ENCODE assay signal across 1 cellular context in the genomic region with DNA sequence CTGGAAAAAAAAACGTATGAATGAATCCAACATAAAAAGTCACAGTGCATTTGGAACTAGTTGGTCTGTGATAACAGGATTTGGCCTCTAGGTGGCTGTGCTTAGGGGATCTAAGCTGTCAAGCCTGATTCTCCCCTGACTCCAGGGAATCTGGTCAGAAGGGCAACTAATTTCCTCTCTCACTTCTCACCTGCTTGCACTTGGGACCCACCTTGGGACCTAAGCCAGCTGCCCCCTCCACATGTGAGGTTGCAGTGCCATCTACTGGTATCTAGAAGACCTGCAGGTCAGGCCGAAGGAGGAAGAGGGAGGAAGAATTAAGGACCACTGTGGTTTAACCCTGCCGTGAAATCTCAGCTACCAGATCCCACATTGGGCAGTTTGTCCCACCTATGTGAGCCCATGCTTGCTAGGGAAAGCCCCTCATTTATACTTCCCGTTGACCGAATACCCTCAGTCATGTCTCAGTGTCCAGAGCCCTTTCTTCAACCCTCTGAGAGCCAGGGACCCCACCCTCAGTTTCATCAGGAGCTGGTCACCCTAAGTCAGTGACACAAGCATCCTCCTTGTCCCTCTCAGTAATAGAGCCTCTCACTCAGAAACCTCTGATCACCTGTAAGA.
A peak's percentile ranks its signal among the peaks of the same experiment; 100 is the strongest.
TF ChIP-seq lines count a peak whose summit lies in the region.

No MANE protein-coding gene starts in this region.

TF ChIP-seq in HepG2, 621 proteins besides CTCF, POLR2A, EP300 and RAD21 (continued from another document and continues in another):
- TF ChIP-seq, protein P1, sequence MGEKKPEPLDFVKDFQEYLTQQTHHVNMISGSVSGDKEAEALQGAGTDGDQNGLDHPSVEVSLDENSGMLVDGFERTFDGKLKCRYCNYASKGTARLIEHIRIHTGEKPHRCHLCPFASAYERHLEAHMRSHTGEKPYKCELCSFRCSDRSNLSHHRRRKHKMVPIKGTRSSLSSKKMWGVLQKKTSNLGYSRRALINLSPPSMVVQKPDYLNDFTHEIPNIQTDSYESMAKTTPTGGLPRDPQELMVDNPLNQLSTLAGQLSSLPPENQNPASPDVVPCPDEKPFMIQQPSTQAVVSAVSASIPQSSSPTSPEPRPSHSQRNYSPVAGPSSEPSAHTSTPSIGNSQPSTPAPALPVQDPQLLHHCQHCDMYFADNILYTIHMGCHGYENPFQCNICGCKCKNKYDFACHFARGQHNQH (CRISPR knock-in tag; IDR thresholded peaks at IDR 0.05): no peak
- TF ChIP-seq TMF1 (CRISPR knock-in tag; IDR thresholded peaks at IDR 0.05; ENCODE audit: low read depth) (no peak), ZNF562 (CRISPR knock-in tag; IDR thresholded peaks at IDR 0.05; ENCODE audit: borderline replicate concordance) (no peak), ZNF572 (CRISPR knock-in tag; IDR thresholded peaks at IDR 0.05) (no peak), ZNF17 (CRISPR knock-in tag; IDR thresholded peaks at IDR 0.05) (no peak), ZNF616 (CRISPR knock-in tag; IDR thresholded peaks at IDR 0.05; ENCODE audit: low read depth) (peak; percentile 48; the same call in 1 of the 2 replicates), ZNF44 (CRISPR knock-in tag; IDR thresholded peaks at IDR 0.05) (no peak), MYC (CRISPR knock-in tag; IDR thresholded peaks at IDR 0.05; ENCODE audit: borderline replicate concordance) (no peak), IRX3 (CRISPR knock-in tag; IDR thresholded peaks at IDR 0.05; ENCODE audit: borderline replicate concordance, low read depth) (no peak), ZNF644 (CRISPR knock-in tag; IDR thresholded peaks at IDR 0.05; ENCODE audit: low read depth) (no peak), PRPF4 (IDR thresholded peaks at IDR 0.05; ENCODE audit: low read depth, low read length, poor library complexity, severe bottlenecking) (no peak), ZNF777 (CRISPR knock-in tag; IDR thresholded peaks at IDR 0.05) (no peak), THAP11 (CRISPR knock-in tag; IDR thresholded peaks at IDR 0.05) (0 out of 2 replicates have a peak, but pooled peaks have one; percentile 39), SP4 (CRISPR knock-in tag; IDR thresholded peaks at IDR 0.05) (no peak), ZNF556 (CRISPR knock-in tag; IDR thresholded peaks at IDR 0.05; ENCODE audit: borderline replicate concordance) (peak; percentile 21; the same call in 1 of the 2 replicates), STAT5B (CRISPR knock-in tag; IDR thresholded peaks at IDR 0.05) (no peak), REXO4 (CRISPR knock-in tag; IDR thresholded peaks at IDR 0.05; ENCODE audit: borderline replicate concordance) (no peak), ZNF614 (CRISPR knock-in tag; IDR thresholded peaks at IDR 0.05; ENCODE audit: borderline replicate concordance) (0 out of 2 replicates have a peak, but pooled peaks have one; percentile 43)
- TF ChIP-seq, protein P2, sequence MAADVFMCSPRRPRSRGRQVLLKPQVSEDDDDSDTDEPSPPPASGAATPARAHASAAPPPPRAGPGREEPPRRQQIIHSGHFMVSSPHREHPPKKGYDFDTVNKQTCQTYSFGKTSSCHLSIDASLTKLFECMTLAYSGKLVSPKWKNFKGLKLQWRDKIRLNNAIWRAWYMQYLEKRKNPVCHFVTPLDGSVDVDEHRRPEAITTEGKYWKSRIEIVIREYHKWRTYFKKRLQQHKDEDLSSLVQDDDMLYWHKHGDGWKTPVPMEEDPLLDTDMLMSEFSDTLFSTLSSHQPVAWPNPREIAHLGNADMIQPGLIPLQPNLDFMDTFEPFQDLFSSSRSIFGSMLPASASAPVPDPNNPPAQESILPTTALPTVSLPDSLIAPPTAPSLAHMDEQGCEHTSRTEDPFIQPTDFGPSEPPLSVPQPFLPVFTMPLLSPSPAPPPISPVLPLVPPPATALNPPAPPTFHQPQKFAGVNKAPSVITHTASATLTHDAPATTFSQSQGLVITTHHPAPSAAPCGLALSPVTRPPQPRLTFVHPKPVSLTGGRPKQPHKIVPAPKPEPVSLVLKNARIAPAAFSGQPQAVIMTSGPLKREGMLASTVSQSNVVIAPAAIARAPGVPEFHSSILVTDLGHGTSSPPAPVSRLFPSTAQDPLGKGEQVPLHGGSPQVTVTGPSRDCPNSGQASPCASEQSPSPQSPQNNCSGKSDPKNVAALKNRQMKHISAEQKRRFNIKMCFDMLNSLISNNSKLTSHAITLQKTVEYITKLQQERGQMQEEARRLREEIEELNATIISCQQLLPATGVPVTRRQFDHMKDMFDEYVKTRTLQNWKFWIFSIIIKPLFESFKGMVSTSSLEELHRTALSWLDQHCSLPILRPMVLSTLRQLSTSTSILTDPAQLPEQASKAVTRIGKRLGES (CRISPR knock-in tag; IDR thresholded peaks at IDR 0.05; ENCODE audit: borderline replicate concordance): no peak
- TF ChIP-seq, protein P3, sequence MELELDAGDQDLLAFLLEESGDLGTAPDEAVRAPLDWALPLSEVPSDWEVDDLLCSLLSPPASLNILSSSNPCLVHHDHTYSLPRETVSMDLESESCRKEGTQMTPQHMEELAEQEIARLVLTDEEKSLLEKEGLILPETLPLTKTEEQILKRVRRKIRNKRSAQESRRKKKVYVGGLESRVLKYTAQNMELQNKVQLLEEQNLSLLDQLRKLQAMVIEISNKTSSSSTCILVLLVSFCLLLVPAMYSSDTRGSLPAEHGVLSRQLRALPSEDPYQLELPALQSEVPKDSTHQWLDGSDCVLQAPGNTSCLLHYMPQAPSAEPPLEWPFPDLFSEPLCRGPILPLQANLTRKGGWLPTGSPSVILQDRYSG (CRISPR knock-in tag; IDR thresholded peaks at IDR 0.05): no peak
- TF ChIP-seq, protein P4, sequence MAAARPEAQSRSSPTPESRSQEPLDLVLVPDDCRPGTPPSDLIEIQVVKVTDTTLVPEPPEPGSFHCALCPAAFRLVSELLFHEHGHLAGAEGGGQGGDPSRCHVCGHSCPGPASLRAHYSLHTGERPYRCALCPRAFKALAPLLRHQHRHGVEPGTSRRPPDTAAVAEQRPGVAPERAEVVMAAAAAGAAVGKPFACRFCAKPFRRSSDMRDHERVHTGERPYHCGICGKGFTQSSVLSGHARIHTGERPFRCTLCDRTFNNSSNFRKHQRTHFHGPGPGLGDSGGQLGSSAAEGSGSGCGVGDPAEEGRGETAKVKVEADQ (CRISPR knock-in tag; IDR thresholded peaks at IDR 0.05; ENCODE audit: borderline replicate concordance): 0 out of 2 replicates have a peak, but pooled peaks have one; percentile 40
- TF ChIP-seq, protein P5, sequence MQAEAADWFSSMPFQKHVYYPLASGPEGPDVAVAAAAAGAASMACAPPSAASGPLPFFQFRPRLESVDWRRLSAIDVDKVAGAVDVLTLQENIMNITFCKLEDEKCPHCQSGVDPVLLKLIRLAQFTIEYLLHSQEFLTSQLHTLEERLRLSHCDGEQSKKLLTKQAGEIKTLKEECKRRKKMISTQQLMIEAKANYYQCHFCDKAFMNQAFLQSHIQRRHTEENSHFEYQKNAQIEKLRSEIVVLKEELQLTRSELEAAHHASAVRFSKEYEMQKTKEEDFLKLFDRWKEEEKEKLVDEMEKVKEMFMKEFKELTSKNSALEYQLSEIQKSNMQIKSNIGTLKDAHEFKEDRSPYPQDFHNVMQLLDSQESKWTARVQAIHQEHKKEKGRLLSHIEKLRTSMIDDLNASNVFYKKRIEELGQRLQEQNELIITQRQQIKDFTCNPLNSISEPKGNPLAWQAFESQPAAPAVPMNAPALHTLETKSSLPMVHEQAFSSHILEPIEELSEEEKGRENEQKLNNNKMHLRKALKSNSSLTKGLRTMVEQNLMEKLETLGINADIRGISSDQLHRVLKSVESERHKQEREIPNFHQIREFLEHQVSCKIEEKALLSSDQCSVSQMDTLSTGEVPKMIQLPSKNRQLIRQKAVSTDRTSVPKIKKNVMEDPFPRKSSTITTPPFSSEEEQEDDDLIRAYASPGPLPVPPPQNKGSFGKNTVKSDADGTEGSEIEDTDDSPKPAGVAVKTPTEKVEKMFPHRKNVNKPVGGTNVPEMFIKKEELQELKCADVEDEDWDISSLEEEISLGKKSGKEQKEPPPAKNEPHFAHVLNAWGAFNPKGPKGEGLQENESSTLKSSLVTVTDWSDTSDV (CRISPR knock-in tag; IDR thresholded peaks at IDR 0.05): no peak
- TF ChIP-seq, protein P6, sequence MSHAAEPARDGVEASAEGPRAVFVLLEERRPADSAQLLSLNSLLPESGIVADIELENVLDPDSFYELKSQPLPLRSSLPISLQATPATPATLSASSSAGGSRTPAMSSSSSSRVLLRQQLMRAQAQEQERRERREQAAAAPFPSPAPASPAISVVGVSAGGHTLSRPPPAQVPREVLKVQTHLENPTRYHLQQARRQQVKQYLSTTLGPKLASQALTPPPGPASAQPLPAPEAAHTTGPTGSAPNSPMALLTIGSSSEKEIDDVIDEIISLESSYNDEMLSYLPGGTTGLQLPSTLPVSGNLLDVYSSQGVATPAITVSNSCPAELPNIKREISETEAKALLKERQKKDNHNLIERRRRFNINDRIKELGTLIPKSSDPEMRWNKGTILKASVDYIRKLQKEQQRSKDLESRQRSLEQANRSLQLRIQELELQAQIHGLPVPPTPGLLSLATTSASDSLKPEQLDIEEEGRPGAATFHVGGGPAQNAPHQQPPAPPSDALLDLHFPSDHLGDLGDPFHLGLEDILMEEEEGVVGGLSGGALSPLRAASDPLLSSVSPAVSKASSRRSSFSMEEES (CRISPR knock-in tag; IDR thresholded peaks at IDR 0.05): peak; percentile 65
- TF ChIP-seq, protein P7, sequence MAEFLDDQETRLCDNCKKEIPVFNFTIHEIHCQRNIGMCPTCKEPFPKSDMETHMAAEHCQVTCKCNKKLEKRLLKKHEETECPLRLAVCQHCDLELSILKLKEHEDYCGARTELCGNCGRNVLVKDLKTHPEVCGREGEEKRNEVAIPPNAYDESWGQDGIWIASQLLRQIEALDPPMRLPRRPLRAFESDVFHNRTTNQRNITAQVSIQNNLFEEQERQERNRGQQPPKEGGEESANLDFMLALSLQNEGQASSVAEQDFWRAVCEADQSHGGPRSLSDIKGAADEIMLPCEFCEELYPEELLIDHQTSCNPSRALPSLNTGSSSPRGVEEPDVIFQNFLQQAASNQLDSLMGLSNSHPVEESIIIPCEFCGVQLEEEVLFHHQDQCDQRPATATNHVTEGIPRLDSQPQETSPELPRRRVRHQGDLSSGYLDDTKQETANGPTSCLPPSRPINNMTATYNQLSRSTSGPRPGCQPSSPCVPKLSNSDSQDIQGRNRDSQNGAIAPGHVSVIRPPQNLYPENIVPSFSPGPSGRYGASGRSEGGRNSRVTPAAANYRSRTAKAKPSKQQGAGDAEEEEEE (CRISPR knock-in tag; IDR thresholded peaks at IDR 0.05; ENCODE audit: borderline replicate concordance): peak; percentile 43; the same call in 1 of the 2 replicates
- TF ChIP-seq, protein P8, sequence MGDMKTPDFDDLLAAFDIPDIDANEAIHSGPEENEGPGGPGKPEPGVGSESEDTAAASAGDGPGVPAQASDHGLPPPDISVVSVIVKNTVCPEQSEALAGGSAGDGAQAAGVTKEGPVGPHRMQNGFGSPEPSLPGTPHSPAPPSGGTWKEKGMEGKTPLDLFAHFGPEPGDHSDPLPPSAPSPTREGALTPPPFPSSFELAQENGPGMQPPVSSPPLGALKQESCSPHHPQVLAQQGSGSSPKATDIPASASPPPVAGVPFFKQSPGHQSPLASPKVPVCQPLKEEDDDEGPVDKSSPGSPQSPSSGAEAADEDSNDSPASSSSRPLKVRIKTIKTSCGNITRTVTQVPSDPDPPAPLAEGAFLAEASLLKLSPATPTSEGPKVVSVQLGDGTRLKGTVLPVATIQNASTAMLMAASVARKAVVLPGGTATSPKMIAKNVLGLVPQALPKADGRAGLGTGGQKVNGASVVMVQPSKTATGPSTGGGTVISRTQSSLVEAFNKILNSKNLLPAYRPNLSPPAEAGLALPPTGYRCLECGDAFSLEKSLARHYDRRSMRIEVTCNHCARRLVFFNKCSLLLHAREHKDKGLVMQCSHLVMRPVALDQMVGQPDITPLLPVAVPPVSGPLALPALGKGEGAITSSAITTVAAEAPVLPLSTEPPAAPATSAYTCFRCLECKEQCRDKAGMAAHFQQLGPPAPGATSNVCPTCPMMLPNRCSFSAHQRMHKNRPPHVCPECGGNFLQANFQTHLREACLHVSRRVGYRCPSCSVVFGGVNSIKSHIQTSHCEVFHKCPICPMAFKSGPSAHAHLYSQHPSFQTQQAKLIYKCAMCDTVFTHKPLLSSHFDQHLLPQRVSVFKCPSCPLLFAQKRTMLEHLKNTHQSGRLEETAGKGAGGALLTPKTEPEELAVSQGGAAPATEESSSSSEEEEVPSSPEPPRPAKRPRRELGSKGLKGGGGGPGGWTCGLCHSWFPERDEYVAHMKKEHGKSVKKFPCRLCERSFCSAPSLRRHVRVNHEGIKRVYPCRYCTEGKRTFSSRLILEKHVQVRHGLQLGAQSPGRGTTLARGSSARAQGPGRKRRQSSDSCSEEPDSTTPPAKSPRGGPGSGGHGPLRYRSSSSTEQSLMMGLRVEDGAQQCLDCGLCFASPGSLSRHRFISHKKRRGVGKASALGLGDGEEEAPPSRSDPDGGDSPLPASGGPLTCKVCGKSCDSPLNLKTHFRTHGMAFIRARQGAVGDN (CRISPR knock-in tag; IDR thresholded peaks at IDR 0.05): no peak
- TF ChIP-seq, protein P9, sequence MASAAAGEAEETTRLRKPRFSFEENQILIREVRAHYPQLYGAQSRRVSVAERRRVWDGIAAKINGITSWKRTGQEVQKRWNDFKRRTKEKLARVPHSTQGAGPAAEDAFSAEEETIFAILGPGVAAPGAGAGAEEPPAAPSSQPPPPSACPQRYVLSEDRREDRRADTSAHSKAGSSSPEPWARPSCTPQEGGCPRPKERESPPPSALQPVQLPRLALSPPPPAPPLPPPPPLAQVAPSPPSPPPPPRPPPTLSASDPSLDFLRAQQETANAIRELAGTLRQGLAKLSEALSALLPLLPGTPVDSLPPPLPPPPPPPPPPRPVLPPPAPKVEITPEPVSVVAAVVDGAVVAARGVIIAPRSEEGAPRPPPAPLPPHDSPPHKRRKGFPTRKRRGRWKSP (CRISPR knock-in tag; IDR thresholded peaks at IDR 0.05): no peak
- TF ChIP-seq, protein P10, sequence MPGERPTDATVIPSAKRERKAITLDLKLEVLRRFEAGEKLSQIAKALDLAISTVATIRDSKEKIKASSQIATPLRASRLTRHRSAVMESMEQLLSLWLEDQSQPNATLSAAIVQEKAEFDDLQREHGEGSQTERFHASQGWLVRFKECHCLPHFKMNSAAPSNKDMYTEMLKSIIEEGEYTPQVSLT (CRISPR knock-in tag; IDR thresholded peaks at IDR 0.05; ENCODE audit: borderline replicate concordance, low read depth): no peak
- TF ChIP-seq, protein P11, sequence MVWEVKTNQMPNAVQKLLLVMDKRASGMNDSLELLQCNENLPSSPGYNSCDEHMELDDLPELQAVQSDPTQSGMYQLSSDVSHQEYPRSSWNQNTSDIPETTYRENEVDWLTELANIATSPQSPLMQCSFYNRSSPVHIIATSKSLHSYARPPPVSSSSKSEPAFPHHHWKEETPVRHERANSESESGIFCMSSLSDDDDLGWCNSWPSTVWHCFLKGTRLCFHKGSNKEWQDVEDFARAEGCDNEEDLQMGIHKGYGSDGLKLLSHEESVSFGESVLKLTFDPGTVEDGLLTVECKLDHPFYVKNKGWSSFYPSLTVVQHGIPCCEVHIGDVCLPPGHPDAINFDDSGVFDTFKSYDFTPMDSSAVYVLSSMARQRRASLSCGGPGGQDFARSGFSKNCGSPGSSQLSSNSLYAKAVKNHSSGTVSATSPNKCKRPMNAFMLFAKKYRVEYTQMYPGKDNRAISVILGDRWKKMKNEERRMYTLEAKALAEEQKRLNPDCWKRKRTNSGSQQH (CRISPR knock-in tag; IDR thresholded peaks at IDR 0.05; ENCODE audit: low read depth): no peak
- TF ChIP-seq, protein P12, sequence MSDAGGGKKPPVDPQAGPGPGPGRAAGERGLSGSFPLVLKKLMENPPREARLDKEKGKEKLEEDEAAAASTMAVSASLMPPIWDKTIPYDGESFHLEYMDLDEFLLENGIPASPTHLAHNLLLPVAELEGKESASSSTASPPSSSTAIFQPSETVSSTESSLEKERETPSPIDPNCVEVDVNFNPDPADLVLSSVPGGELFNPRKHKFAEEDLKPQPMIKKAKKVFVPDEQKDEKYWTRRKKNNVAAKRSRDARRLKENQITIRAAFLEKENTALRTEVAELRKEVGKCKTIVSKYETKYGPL (CRISPR knock-in tag; IDR thresholded peaks at IDR 0.05): no peak
